1 cellular context compared by ENCODE assay signal in the genomic region with DNA sequence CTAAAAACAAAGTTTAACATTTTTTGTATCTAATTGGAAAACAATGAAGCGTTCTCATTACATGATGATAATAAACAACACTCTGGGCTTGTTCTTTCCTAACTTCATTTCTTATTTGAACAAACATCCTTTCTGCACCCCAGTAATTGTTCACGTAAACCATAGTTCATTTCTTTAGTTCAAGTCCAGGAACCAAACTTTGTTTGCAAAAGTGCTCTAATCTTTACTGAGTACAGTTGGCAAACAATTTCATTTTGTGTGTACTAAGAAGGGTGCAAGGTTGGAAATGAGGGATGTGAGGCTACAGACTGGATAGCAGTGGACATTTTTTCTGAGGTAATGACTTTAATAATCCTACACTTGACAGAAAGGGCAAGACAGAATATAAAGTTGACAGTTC.
TF ChIP-seq lines count a peak whose summit lies in the region.

No MANE protein-coding gene starts in this region.

TF ChIP-seq in HepG2, 621 proteins besides CTCF, POLR2A, EP300 and RAD21 (continued from another document and continues in another):
- TF ChIP-seq, protein P1, sequence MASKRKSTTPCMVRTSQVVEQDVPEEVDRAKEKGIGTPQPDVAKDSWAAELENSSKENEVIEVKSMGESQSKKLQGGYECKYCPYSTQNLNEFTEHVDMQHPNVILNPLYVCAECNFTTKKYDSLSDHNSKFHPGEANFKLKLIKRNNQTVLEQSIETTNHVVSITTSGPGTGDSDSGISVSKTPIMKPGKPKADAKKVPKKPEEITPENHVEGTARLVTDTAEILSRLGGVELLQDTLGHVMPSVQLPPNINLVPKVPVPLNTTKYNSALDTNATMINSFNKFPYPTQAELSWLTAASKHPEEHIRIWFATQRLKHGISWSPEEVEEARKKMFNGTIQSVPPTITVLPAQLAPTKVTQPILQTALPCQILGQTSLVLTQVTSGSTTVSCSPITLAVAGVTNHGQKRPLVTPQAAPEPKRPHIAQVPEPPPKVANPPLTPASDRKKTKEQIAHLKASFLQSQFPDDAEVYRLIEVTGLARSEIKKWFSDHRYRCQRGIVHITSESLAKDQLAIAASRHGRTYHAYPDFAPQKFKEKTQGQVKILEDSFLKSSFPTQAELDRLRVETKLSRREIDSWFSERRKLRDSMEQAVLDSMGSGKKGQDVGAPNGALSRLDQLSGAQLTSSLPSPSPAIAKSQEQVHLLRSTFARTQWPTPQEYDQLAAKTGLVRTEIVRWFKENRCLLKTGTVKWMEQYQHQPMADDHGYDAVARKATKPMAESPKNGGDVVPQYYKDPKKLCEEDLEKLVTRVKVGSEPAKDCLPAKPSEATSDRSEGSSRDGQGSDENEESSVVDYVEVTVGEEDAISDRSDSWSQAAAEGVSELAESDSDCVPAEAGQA (IDR thresholded peaks at IDR 0.05; ENCODE audit: low read depth) = no peak
- TF ChIP-seq, protein P1 (CRISPR knock-in tag; IDR thresholded peaks at IDR 0.05; ENCODE audit: borderline replicate concordance) = no peak
- TF ChIP-seq HDAC1 (CRISPR knock-in tag; IDR thresholded peaks at IDR 0.05) (peak; percentile 64), SOX6 (IDR thresholded peaks at IDR 0.05) (no peak), SOX6 (CRISPR knock-in tag; IDR thresholded peaks at IDR 0.05) (peak; percentile 88), GATAD2A (CRISPR knock-in tag; IDR thresholded peaks at IDR 0.05) (peak; percentile 60), SOX5 (CRISPR knock-in tag; IDR thresholded peaks at IDR 0.05; ENCODE audit: borderline replicate concordance) (peak; percentile 83), HIVEP1 (CRISPR knock-in tag; IDR thresholded peaks at IDR 0.05) (no peak), ZNF12 (CRISPR knock-in tag; IDR thresholded peaks at IDR 0.05) (no peak), ZNF225 (CRISPR knock-in tag; IDR thresholded peaks at IDR 0.05) (no peak), TMF1 (CRISPR knock-in tag; IDR thresholded peaks at IDR 0.05; ENCODE audit: low read depth) (no peak), KLF9 (CRISPR knock-in tag; IDR thresholded peaks at IDR 0.05; ENCODE audit: low read depth) (no peak), EZH2 (conservative IDR thresholded peaks at IDR 0.05; ENCODE audit: low read depth, low read length) (no peak), RXRB (CRISPR knock-in tag; IDR thresholded peaks at IDR 0.05; ENCODE audit: borderline replicate concordance) (peak; percentile 43; the same call in 1 of the 2 replicates), SIX4 (CRISPR knock-in tag; IDR thresholded peaks at IDR 0.05) (no peak), MAF1 (CRISPR knock-in tag; IDR thresholded peaks at IDR 0.05; ENCODE audit: borderline replicate concordance) (no peak), ETV5 (CRISPR knock-in tag; IDR thresholded peaks at IDR 0.05; ENCODE audit: borderline replicate concordance) (peak; percentile 41; the same call in 1 of the 2 replicates), ISL2 (CRISPR knock-in tag; IDR thresholded peaks at IDR 0.05) (peak; percentile 82), CEBPG (CRISPR knock-in tag; IDR thresholded peaks at IDR 0.05) (peak; percentile 45), MXD4 (CRISPR knock-in tag; IDR thresholded peaks at IDR 0.05) (0 out of 2 replicates have a peak, but pooled peaks have one; percentile 37), YEATS2 (CRISPR knock-in tag; IDR thresholded peaks at IDR 0.05; ENCODE audit: borderline replicate concordance) (no peak), MIXL1 (CRISPR knock-in tag; IDR thresholded peaks at IDR 0.05) (peak; percentile 85; the same call in 1 of the 2 replicates)
- TF ChIP-seq, protein P2, sequence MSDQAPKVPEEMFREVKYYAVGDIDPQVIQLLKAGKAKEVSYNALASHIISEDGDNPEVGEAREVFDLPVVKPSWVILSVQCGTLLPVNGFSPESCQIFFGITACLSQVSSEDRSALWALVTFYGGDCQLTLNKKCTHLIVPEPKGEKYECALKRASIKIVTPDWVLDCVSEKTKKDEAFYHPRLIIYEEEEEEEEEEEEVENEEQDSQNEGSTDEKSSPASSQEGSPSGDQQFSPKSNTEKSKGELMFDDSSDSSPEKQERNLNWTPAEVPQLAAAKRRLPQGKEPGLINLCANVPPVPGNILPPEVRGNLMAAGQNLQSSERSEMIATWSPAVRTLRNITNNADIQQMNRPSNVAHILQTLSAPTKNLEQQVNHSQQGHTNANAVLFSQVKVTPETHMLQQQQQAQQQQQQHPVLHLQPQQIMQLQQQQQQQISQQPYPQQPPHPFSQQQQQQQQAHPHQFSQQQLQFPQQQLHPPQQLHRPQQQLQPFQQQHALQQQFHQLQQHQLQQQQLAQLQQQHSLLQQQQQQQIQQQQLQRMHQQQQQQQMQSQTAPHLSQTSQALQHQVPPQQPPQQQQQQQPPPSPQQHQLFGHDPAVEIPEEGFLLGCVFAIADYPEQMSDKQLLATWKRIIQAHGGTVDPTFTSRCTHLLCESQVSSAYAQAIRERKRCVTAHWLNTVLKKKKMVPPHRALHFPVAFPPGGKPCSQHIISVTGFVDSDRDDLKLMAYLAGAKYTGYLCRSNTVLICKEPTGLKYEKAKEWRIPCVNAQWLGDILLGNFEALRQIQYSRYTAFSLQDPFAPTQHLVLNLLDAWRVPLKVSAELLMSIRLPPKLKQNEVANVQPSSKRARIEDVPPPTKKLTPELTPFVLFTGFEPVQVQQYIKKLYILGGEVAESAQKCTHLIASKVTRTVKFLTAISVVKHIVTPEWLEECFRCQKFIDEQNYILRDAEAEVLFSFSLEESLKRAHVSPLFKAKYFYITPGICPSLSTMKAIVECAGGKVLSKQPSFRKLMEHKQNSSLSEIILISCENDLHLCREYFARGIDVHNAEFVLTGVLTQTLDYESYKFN (CRISPR knock-in tag; conservative IDR thresholded peaks at IDR 0.05) = peak; percentile 78
- TF ChIP-seq, protein P3, sequence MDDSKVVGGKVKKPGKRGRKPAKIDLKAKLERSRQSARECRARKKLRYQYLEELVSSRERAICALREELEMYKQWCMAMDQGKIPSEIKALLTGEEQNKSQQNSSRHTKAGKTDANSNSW (CRISPR knock-in tag; IDR thresholded peaks at IDR 0.05; ENCODE audit: borderline replicate concordance) = no peak
- TF ChIP-seq, protein P4, sequence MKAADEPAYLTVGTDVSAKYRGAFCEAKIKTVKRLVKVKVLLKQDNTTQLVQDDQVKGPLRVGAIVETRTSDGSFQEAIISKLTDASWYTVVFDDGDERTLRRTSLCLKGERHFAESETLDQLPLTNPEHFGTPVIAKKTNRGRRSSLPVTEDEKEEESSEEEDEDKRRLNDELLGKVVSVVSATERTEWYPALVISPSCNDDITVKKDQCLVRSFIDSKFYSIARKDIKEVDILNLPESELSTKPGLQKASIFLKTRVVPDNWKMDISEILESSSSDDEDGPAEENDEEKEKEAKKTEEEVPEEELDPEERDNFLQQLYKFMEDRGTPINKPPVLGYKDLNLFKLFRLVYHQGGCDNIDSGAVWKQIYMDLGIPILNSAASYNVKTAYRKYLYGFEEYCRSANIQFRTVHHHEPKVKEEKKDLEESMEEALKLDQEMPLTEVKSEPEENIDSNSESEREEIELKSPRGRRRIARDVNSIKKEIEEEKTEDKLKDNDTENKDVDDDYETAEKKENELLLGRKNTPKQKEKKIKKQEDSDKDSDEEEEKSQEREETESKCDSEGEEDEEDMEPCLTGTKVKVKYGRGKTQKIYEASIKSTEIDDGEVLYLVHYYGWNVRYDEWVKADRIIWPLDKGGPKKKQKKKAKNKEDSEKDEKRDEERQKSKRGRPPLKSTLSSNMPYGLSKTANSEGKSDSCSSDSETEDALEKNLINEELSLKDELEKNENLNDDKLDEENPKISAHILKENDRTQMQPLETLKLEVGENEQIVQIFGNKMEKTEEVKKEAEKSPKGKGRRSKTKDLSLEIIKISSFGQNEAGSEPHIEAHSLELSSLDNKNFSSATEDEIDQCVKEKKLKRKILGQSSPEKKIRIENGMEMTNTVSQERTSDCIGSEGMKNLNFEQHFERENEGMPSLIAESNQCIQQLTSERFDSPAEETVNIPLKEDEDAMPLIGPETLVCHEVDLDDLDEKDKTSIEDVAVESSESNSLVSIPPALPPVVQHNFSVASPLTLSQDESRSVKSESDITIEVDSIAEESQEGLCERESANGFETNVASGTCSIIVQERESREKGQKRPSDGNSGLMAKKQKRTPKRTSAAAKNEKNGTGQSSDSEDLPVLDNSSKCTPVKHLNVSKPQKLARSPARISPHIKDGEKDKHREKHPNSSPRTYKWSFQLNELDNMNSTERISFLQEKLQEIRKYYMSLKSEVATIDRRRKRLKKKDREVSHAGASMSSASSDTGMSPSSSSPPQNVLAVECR (CRISPR knock-in tag; IDR thresholded peaks at IDR 0.05; ENCODE audit: borderline replicate concordance) = no peak
- TF ChIP-seq, protein P5, sequence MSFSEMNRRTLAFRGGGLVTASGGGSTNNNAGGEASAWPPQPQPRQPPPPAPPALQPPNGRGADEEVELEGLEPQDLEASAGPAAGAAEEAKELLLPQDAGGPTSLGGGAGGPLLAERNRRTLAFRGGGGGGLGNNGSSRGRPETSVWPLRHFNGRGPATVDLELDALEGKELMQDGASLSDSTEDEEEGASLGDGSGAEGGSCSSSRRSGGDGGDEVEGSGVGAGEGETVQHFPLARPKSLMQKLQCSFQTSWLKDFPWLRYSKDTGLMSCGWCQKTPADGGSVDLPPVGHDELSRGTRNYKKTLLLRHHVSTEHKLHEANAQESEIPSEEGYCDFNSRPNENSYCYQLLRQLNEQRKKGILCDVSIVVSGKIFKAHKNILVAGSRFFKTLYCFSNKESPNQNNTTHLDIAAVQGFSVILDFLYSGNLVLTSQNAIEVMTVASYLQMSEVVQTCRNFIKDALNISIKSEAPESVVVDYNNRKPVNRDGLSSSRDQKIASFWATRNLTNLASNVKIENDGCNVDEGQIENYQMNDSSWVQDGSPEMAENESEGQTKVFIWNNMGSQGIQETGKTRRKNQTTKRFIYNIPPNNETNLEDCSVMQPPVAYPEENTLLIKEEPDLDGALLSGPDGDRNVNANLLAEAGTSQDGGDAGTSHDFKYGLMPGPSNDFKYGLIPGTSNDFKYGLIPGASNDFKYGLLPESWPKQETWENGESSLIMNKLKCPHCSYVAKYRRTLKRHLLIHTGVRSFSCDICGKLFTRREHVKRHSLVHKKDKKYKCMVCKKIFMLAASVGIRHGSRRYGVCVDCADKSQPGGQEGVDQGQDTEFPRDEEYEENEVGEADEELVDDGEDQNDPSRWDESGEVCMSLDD (CRISPR knock-in tag; IDR thresholded peaks at IDR 0.05; ENCODE audit: borderline replicate concordance) = 0 out of 2 replicates have a peak, but pooled peaks have one; percentile 41
- TF ChIP-seq, protein P6, sequence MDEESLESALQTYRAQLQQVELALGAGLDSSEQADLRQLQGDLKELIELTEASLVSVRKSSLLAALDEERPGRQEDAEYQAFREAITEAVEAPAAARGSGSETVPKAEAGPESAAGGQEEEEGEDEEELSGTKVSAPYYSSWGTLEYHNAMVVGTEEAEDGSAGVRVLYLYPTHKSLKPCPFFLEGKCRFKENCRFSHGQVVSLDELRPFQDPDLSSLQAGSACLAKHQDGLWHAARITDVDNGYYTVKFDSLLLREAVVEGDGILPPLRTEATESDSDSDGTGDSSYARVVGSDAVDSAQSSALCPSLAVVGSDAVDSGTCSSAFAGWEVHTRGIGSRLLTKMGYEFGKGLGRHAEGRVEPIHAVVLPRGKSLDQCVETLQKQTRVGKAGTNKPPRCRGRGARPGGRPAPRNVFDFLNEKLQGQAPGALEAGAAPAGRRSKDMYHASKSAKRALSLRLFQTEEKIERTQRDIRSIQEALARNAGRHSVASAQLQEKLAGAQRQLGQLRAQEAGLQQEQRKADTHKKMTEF (CRISPR knock-in tag; IDR thresholded peaks at IDR 0.05) = peak; percentile 40; the same call in 1 of the 2 replicates
- TF ChIP-seq, protein P7, sequence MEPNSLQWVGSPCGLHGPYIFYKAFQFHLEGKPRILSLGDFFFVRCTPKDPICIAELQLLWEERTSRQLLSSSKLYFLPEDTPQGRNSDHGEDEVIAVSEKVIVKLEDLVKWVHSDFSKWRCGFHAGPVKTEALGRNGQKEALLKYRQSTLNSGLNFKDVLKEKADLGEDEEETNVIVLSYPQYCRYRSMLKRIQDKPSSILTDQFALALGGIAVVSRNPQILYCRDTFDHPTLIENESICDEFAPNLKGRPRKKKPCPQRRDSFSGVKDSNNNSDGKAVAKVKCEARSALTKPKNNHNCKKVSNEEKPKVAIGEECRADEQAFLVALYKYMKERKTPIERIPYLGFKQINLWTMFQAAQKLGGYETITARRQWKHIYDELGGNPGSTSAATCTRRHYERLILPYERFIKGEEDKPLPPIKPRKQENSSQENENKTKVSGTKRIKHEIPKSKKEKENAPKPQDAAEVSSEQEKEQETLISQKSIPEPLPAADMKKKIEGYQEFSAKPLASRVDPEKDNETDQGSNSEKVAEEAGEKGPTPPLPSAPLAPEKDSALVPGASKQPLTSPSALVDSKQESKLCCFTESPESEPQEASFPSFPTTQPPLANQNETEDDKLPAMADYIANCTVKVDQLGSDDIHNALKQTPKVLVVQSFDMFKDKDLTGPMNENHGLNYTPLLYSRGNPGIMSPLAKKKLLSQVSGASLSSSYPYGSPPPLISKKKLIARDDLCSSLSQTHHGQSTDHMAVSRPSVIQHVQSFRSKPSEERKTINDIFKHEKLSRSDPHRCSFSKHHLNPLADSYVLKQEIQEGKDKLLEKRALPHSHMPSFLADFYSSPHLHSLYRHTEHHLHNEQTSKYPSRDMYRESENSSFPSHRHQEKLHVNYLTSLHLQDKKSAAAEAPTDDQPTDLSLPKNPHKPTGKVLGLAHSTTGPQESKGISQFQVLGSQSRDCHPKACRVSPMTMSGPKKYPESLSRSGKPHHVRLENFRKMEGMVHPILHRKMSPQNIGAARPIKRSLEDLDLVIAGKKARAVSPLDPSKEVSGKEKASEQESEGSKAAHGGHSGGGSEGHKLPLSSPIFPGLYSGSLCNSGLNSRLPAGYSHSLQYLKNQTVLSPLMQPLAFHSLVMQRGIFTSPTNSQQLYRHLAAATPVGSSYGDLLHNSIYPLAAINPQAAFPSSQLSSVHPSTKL (CRISPR knock-in tag; IDR thresholded peaks at IDR 0.05) = peak; percentile 68
- TF ChIP-seq, protein P8, sequence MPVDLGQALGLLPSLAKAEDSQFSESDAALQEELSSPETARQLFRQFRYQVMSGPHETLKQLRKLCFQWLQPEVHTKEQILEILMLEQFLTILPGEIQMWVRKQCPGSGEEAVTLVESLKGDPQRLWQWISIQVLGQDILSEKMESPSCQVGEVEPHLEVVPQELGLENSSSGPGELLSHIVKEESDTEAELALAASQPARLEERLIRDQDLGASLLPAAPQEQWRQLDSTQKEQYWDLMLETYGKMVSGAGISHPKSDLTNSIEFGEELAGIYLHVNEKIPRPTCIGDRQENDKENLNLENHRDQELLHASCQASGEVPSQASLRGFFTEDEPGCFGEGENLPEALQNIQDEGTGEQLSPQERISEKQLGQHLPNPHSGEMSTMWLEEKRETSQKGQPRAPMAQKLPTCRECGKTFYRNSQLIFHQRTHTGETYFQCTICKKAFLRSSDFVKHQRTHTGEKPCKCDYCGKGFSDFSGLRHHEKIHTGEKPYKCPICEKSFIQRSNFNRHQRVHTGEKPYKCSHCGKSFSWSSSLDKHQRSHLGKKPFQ (CRISPR knock-in tag; IDR thresholded peaks at IDR 0.05; ENCODE audit: insufficient replicate concordance) = no peak
